ENCODE assay signal across 8 cellular contexts in the genomic region with DNA sequence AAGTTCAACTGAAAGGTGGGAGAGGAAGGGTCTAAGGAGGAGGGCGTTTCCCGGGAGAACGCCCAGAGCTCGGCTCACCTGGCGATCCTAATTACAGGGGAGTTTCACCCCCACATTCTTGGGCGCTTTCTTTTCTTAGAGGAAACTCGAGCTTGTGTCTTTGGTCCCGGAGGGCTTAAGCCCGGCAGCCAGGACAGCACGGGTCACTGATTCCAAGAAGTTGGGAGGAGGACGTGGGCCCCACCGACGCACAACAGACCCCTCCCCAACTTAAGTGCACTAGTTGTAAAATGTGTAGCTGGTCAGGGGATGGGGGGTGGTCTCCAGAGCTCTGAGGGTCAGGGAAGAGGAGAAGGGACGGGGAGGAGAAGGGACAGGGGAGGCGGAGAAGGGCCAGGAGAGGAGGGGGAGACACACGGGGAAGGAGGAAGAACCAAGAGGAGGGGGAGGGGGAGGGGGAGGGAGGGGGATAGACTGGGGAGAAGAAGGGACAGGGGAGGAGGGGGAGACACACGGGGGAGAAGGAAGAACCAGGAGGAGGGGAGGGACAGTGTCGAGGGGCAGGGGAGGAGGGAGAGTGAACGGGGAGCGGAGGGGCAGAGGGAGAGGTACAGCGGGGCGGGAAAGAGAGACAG. TPM values are rescaled to one million over a fixed set of nuclear protein-coding genes. Genes with fewer than 3 reads are reported as not detected.
A peak's percentile ranks its signal among the peaks of the same experiment; 100 is the strongest.
DNase-seq lines count a peak whose midpoint lies in the region; ATAC-seq lines count a peak whose summit lies in the region.

No MANE protein-coding gene starts in this region.

- H3K27ac ChIP-seq in trophoblast cell (ENCODE audit: low read depth, low read length) (peak overlapping the region; percentile 64), substantia nigra (ENCODE audit: low read depth, low read length, poor library complexity, severe bottlenecking) (no peak overlapping the region)

- H3K14ac ChIP-seq in trophoblast cell (ENCODE audit: low read length), result peak overlapping the region; percentile 73

- H4K8ac ChIP-seq in trophoblast cell (ENCODE audit: low read depth, low read length), result no peak overlapping the region

- H3K27me3 ChIP-seq in NT2/D1 (ENCODE audit: insufficient read depth, insufficient read length) (no peaks in the 10 kb centered on the region), endocrine pancreas (ENCODE audit: control insufficient read depth, insufficient read depth, low read length) (no peaks in the 10 kb centered on the region), trophoblast cell (ENCODE audit: insufficient read depth, low read length) (no peaks in the 10 kb centered on the region)

- H4K12ac ChIP-seq in trophoblast cell (ENCODE audit: low read depth, low read length), result peak overlapping the region; percentile 6

- H4K91ac ChIP-seq in trophoblast cell (ENCODE audit: low read depth, low read length), result peak overlapping the region; percentile 97

- H2BK120ac ChIP-seq in trophoblast cell (ENCODE audit: insufficient read depth, low read length, poor library complexity), result no peak overlapping the region

- ATAC-seq in GM21825 (IDR thresholded peaks at IDR 0.05; ENCODE audit: unreplicated experiment), result no peak

- peak overlapping the region; percentile 92 for H3K4me2 ChIP-seq in trophoblast cell (ENCODE audit: low read length)

- H3K18ac ChIP-seq in trophoblast cell (ENCODE audit: low read length), result peak overlapping the region; percentile 89

- H3K4me1 ChIP-seq in ES-I3 (ENCODE audit: insufficient read depth, low read length) (peaks cover 4% of the 10 kb centered on the region), NT2/D1 (ENCODE audit: insufficient read depth, insufficient read length) (no peaks in the 10 kb centered on the region), endocrine pancreas (ENCODE audit: control insufficient read depth, insufficient read depth, low read length) (no peaks in the 10 kb centered on the region), trophoblast cell (ENCODE audit: control insufficient read depth in 1 of 2, insufficient read depth in 2 of 2, low read length in 2 of 2) (peaks cover 5 to 13% of the 10 kb centered on the region in 2 experiments)

- H3K9ac ChIP-seq in ES-I3 (ENCODE audit: low read depth, low read length), result peak overlapping the region; percentile 80; the same call in 1 of the 2 replicates
- no peak overlapping the region for H3K9ac ChIP-seq in NT2/D1 (ENCODE audit: insufficient read length, low read depth)
- peak overlapping the region; percentile 19 for H3K9ac ChIP-seq in endocrine pancreas (ENCODE audit: control insufficient read depth, insufficient read depth, low read length)
- H3K9ac ChIP-seq in trophoblast cell (ENCODE audit: low read length), result peak overlapping the region; percentile 62

- no peak overlapping the region for H2AFZ ChIP-seq in trophoblast cell (ENCODE audit: insufficient read depth, low read length, poor library complexity)

- peak overlapping the region; percentile 19 for H2BK12ac ChIP-seq in trophoblast cell (ENCODE audit: low read length)

- peak overlapping the region; percentile 77 for H3K4me3 ChIP-seq in NT2/D1 (ENCODE audit: insufficient read length, low read depth)
- peak overlapping the region; percentile 54 for H3K4me3 ChIP-seq in endocrine pancreas (ENCODE audit: control insufficient read depth, insufficient read depth, low read length)
- H3K4me3 ChIP-seq in trophoblast cell (ENCODE audit: low read depth, low read length), result peak overlapping the region; percentile 84

- H3K36me3 ChIP-seq in ES-I3 (ENCODE audit: insufficient read depth, low read length) (no peaks in the 10 kb centered on the region), NT2/D1 (ENCODE audit: insufficient read depth, insufficient read length, low read length) (peaks cover 7% of the 10 kb centered on the region), endocrine pancreas (ENCODE audit: control insufficient read depth, insufficient read depth, low read length) (no peaks in the 10 kb centered on the region), trophoblast cell (ENCODE audit: control insufficient read depth in 1 of 2, insufficient read depth in 2 of 2, low read length in 2 of 2) (peaks cover 0 to 2% of the 10 kb centered on the region in 2 experiments)

- peaks cover 20% of the 10 kb centered on the region for H3K79me2 ChIP-seq in trophoblast cell (ENCODE audit: control insufficient read depth, insufficient read depth, low read length, poor library complexity)

- DNase-seq in NT2/D1 (ENCODE audit: low read depth, low spot score) (no peak), trophoblast cell (peak; percentile 56 to 67), SIG-M5 (lab: John Stamatoyannopoulos, UW) (no peak), medulla oblongata (ENCODE audit: extremely low spot score) (no peak), substantia nigra (lab: John Stamatoyannopoulos, UW) (no peak)

- H3K23ac ChIP-seq in trophoblast cell (ENCODE audit: low read length), result peak overlapping the region; percentile 10

- H2AK5ac ChIP-seq in trophoblast cell (ENCODE audit: low read length), result peak overlapping the region; percentile 65

- no CpG with 5 or more reads among the region's 22 CpGs for WGBS in trophoblast cell (ENCODE audit: extremely low coverage, insufficient coverage, insufficient read length)

- H3K4ac ChIP-seq in trophoblast cell (ENCODE audit: low read depth, low read length), result peak overlapping the region; percentile 93

- peak overlapping the region; percentile 57 for H2BK5ac ChIP-seq in trophoblast cell (ENCODE audit: low read depth, low read length, poor library complexity)

- H3K9me3 ChIP-seq in ES-I3 (ENCODE audit: control insufficient read depth, insufficient read depth, low read length) (peaks cover 6% of the 10 kb centered on the region), NT2/D1 (ENCODE audit: insufficient read depth, low read length) (peaks cover 16% of the 10 kb centered on the region; the same call in 1 of the 2 replicates), endocrine pancreas (ENCODE audit: control insufficient read depth, low read length) (no peaks in the 10 kb centered on the region), trophoblast cell (ENCODE audit: insufficient read depth, low read depth, low read length) (no peaks in the 10 kb centered on the region)

- peaks cover 9% of the 10 kb centered on the region for H3K79me1 ChIP-seq in trophoblast cell (ENCODE audit: low read length)

RNA-seq across cellular contexts. Expression of gene BAIAP2L1, which starts 0.9 kb away (rescaled TPM):
- polyA plus RNA-seq in trophoblast cell (2013), result 43.3 and 44.5 TPM in 2 replicates

Comparison
In these comparisons a context has a peak if more than half of its experiments do, and no peak if none do; other contexts are left out.
1. DNase-seq: peak in trophoblast cell (2 of 2); none in NT2/D1 (single experiment), SIG-M5 (single experiment), medulla oblongata (single experiment) and substantia nigra (0 of 49).
2. Peak in every context shown above with its lines, with median percentiles within 50 percentile points of each other: H3K4me3 ChIP-seq.